Comparison of ENCODE assay signal across 10 cellular contexts in genomic region chr22:24431309-24432034, GRCh38. TPM values are rescaled to one million over a fixed set of nuclear protein-coding genes. Genes with fewer than 3 reads are reported as not detected.
DNase-seq lines count a peak whose midpoint lies in the region; ATAC-seq and TF ChIP-seq lines count a peak whose summit lies in the region.
"Had no signal": no experiment of that assay in that cellular context is flagged by ENCODE, and none has a peak within 500 bp of the region (broad histone marks: within the 10 kb centered on the region; RNA-seq: fewer than 3 reads in every experiment).

No MANE protein-coding gene starts in this region.

- H3K4me2 ChIP-seq in BLaER1 (peak overlapping the region; percentile 98), GM23338 (no peak overlapping the region)

- no peak overlapping the region for H3K4me3 ChIP-seq in BLaER1
- no peak overlapping the region for H3K4me3 ChIP-seq in GM23338

- H3K4me3 Mint-ChIP-seq in GM23338 (no peak overlapping the region), natural killer cell (peak overlapping the region; percentile 2)
- peak overlapping the region; percentile 47 for H3K4me3 Mint-ChIP-seq in activated naive CD8-positive, alpha-beta T cell treated with anti-CD3 and anti-CD28 coated beads, Interleukin-2, amount 10 ng/mL, durations not matched to agents 7 days and 5 days

- H3K27me3 ChIP-seq in BLaER1 (no peaks in the 10 kb centered on the region), GM23338 (ENCODE audit: insufficient read depth) (no peaks in the 10 kb centered on the region)

- H3K27ac ChIP-seq in BLaER1 (no peak overlapping the region; the same call in none of the 2 replicates), GM23338 (ENCODE audit: low read depth) (no peak overlapping the region)

- H3K27ac Mint-ChIP-seq in GM23338 (peak overlapping the region; percentile 21; the same call in 1 of the 2 replicates), natural killer cell (peak overlapping the region in 1 of 2 donors; percentile 77)
- H3K27ac Mint-ChIP-seq in activated naive CD8-positive, alpha-beta T cell treated with anti-CD3 and anti-CD28 coated beads, Interleukin-2, amount 10 ng/mL, durations not matched to agents 7 days and 5 days = peak overlapping the region; percentile 83

- H3K36me3 ChIP-seq in BLaER1 = no peaks in the 10 kb centered on the region
- no peaks in the 10 kb centered on the region for H3K36me3 ChIP-seq in GM23338 (ENCODE audit: insufficient read depth)

- no peak for DNase-seq in GM23338 (ENCODE audit: low spot score)
- DNase-seq in activated naive CD8-positive, alpha-beta T cell treated with anti-CD3 and anti-CD28 coated beads, Interleukin-2, amount 10 ng/mL, durations not matched to agents 7 days and 5 days = peak; percentile 31
- no peak for DNase-seq in natural killer cell
- DNase-seq in GF-D8 (lab: John Stamatoyannopoulos, UW) = no peak
- no peak for DNase-seq in effector CD4-positive, alpha-beta T cell

- TF ChIP-seq CTCF in GM23338 (conservative IDR thresholded peaks at IDR 0.05; ENCODE audit: low read depth in 2 of 2) = no peak
- no peak for TF ChIP-seq CTCF in natural killer cell (IDR thresholded peaks at IDR 0.05)

- no peaks in the 10 kb centered on the region; the same call in 2 of the 3 replicates for H3K36me3 Mint-ChIP-seq in GM23338 (ENCODE audit: low read depth)
- peaks cover 10% of the 10 kb centered on the region for H3K36me3 Mint-ChIP-seq in activated naive CD8-positive, alpha-beta T cell treated with anti-CD3 and anti-CD28 coated beads, Interleukin-2, amount 10 ng/mL, durations not matched to agents 7 days and 5 days
- H3K36me3 Mint-ChIP-seq in natural killer cell = no peaks in the 10 kb centered on the region

- H3K9me3 ChIP-seq in BLaER1 = no peaks in the 10 kb centered on the region
- H3K9me3 ChIP-seq: SK-N-SH had no signal

- H4K20me1 ChIP-seq in BLaER1 = peaks cover 25% of the 10 kb centered on the region
- no peaks in the 10 kb centered on the region; the same call in 1 of the 2 replicates for H4K20me1 ChIP-seq in GM23338 (replicated peaks; ENCODE audit: insufficient read depth)

- peaks cover 20% of the 10 kb centered on the region for H3K4me1 Mint-ChIP-seq in GM23338
- H3K4me1 Mint-ChIP-seq in activated naive CD8-positive, alpha-beta T cell treated with anti-CD3 and anti-CD28 coated beads, Interleukin-2, amount 10 ng/mL, durations not matched to agents 7 days and 5 days = peaks cover 69% of the 10 kb centered on the region
- H3K4me1 Mint-ChIP-seq in natural killer cell = peaks cover 47 to 72% of the 10 kb centered on the region in 2 donors

- H3K27me3 Mint-ChIP-seq in GM23338 (ENCODE audit: insufficient read depth, low read depth, poor library complexity) (peaks cover 14% of the 10 kb centered on the region), natural killer cell (ENCODE audit: low read depth in 2 of 2) (peaks cover 0 to 2% of the 10 kb centered on the region in 2 donors)
- H3K27me3 Mint-ChIP-seq in activated naive CD8-positive, alpha-beta T cell treated with anti-CD3 and anti-CD28 coated beads, Interleukin-2, amount 10 ng/mL, durations not matched to agents 7 days and 5 days = no peaks in the 10 kb centered on the region

- H3K9me3 Mint-ChIP-seq in GM23338 = no peaks in the 10 kb centered on the region
- H3K9me3 Mint-ChIP-seq in activated naive CD8-positive, alpha-beta T cell treated with anti-CD3 and anti-CD28 coated beads, Interleukin-2, amount 10 ng/mL, durations not matched to agents 7 days and 5 days = no peaks in the 10 kb centered on the region
- no peaks in the 10 kb centered on the region for H3K9me3 Mint-ChIP-seq in natural killer cell

- no peaks in the 10 kb centered on the region for H3K9me2 ChIP-seq in GM23338 (ENCODE audit: insufficient read depth)
- H3K9me2 ChIP-seq: SK-N-SH had no signal

- H3K9ac ChIP-seq in BLaER1 = no peak overlapping the region
- H3K9ac ChIP-seq: SK-N-SH had no signal

- H2AFZ ChIP-seq in GM23338 = no peak overlapping the region

- intact Hi-C loops in natural killer cell (cut with micrococcal nuclease) = no loop called here

- POLR2A ChIA-PET in activated naive CD8-positive, alpha-beta T cell treated with anti-CD3 and anti-CD28 coated beads, Interleukin-2, amount 10 ng/mL, durations not matched to agents 7 days and 5 days (lab: Charles Lee) = no interaction called here

- no peaks in the 10 kb centered on the region for H3F3A ChIP-seq in GM23338 (replicated peaks; ENCODE audit: low read depth)

- ATAC-seq in GM23338 = peak; percentile 7; the same call in 2 of the 3 replicates
- no peak for ATAC-seq in activated naive CD8-positive, alpha-beta T cell treated with anti-CD3 and anti-CD28 coated beads, Interleukin-2, amount 10 ng/mL, durations not matched to agents 7 days and 5 days (ENCODE audit: low read depth)
- ATAC-seq in natural killer cell = no peak
- no peak for ATAC-seq in HG02588 (IDR thresholded peaks at IDR 0.05; ENCODE audit: unreplicated experiment)
- ATAC-seq in GM19455 (IDR thresholded peaks at IDR 0.05; ENCODE audit: unreplicated experiment) = no peak
- ATAC-seq: esophagus mucosa had no signal

- H3K79me2 ChIP-seq in GM23338 (replicated peaks; ENCODE audit: insufficient read depth) = no peaks in the 10 kb centered on the region

- peaks cover 100% of the 10 kb centered on the region for H3K4me1 ChIP-seq in BLaER1
- peaks cover 5% of the 10 kb centered on the region; the same call in 1 of the 2 replicates for H3K4me1 ChIP-seq in GM23338 (ENCODE audit: insufficient read depth)

TF ChIP-seq in GM23338, 12 proteins besides CTCF, POLR2A, EP300 and RAD21 (continues in another document):
- no peak for TF ChIP-seq ETS1 (IDR thresholded peaks at IDR 0.05)

RNA-seq across cellular contexts. Expression of gene ADORA2A, which starts 4.1 kb away (rescaled TPM):
- total RNA-seq in GM23338 (2014; rRNA removed; shearing (Covaris generic)) = 11.0 and 13.5 TPM in 2 replicates
- 3.4 and 4.1 TPM in 2 replicates for polyA plus RNA-seq in GM23338 (2016; fragmentation: Nextera tagmentation; extraction: Ambion mirVana)
- total RNA-seq in activated naive CD8-positive, alpha-beta T cell treated with anti-CD3 and anti-CD28 coated beads, Interleukin-2, amount 10 ng/mL, durations not matched to agents 7 days and 5 days = 10 to 100 TPM; 29.1 to 30.3 TPM
- total RNA-seq in natural killer cell = 10 to 100 TPM; 11.0 to 15.0 (median 11.7) TPM
- total RNA-seq: esophagus mucosa had no signal
